Comparison of ENCODE assay signal across 8 cellular contexts in the genomic region with DNA sequence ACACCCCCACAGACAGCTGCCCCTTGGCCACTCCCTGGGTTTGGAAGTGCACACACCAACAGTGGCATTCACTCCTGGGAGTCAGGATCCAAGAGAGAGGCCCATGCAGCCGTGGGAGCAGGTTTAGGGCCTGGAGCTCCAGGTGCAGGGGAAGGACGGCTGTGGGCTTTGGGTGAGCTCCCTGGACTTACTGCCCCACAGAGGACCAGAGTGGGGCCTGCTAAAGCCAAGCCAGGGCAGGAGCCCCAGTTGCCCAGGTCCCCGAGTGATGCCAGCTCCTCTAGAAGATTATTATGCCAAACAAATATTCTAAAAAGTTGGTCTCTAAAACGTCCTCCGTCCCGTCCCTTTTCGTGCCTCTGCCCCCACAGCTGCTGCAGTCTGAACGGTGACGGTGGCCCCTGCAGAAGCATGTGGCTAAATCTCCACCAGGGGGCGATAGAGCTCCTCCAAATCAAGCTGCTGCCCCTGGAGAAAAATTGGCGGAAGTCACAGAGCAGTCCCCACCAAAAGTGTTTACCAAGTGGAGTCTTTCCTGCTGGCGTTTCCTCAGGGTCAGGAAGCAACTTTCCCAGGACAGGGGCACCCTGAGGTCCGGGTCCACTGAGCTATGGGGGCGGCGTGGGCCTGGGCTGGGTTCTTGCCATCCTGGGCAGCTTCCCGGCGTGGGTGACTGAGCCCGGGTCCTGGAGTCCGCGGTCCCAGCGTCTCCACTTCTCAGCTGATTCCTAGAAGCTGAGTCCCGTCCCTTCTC. TPM values are rescaled to one million over a fixed set of nuclear protein-coding genes. Genes with fewer than 3 reads are reported as not detected.
DNase-seq lines count a peak whose midpoint lies in the region; ATAC-seq lines count a peak whose summit lies in the region.

No MANE protein-coding gene starts in this region.

- H4K91ac ChIP-seq in mesenchymal stem cell (ENCODE audit: low read length): no peak overlapping the region

- no peak overlapping the region for H2BK15ac ChIP-seq in mesenchymal stem cell (ENCODE audit: low read depth, poor library complexity, severe bottlenecking)

- peak overlapping the region; percentile 71 for H3K4me3 Mint-ChIP-seq in activated CD4-positive, alpha-beta memory T cell treated with anti-CD3 and anti-CD28 coated beads for 36 hours

- no peak overlapping the region for H2AK5ac ChIP-seq in mesenchymal stem cell (ENCODE audit: low read length, severe bottlenecking)

- no peaks in the 10 kb centered on the region for H3K9me3 Mint-ChIP-seq in activated CD4-positive, alpha-beta memory T cell treated with anti-CD3 and anti-CD28 coated beads for 36 hours

- peak overlapping the region in 1 of 2 experiments; percentile 57 for H3K4ac ChIP-seq in mesenchymal stem cell (ENCODE audit: low read depth in 1 of 2, low read length in 2 of 2)

- H3K9ac ChIP-seq in mesenchymal stem cell (ENCODE audit: low read length): peak overlapping the region; percentile 85

- CTCF ChIA-PET in activated CD4-positive, alpha-beta memory T cell treated with anti-CD3 and anti-CD28 coated beads for 36 hours (lab: Charles Lee): interaction anchor here (0.6 to 9.1 kb wide), 69 partner anchors 9 to 1378 kb away, joined by 3 to 247 read pairs (median 5); partner anchors contain the start of genes CDR2L, GGA3, HID1 and MIF4GD

- H2BK120ac ChIP-seq in mesenchymal stem cell (ENCODE audit: low read depth, low read length): no peak overlapping the region

- H2BK5ac ChIP-seq in mesenchymal stem cell (ENCODE audit: low read depth, low read length, poor library complexity, severe bottlenecking): no peak overlapping the region

- peaks cover 12% of the 10 kb centered on the region for H3K36me3 Mint-ChIP-seq in activated CD4-positive, alpha-beta memory T cell treated with anti-CD3 and anti-CD28 coated beads for 36 hours

- intact Hi-C loops in activated CD4-positive, alpha-beta memory T cell treated with anti-CD3 and anti-CD28 coated beads for 36 hours (cut with micrococcal nuclease): loop anchor here (1.0 to 5.0 kb wide), 7 partner anchors 10 to 153 kb away; partner anchors contain the start of genes GGA3, JPT1, MRPS7 and NT5C

- H3K27ac Mint-ChIP-seq in activated CD4-positive, alpha-beta memory T cell treated with anti-CD3 and anti-CD28 coated beads for 36 hours: peak overlapping the region; percentile 64

- 32% methylated on average over 21 of the region's 22 CpGs for WGBS in mesenchymal stem cell

- peaks cover 30% of the 10 kb centered on the region for H3K4me1 Mint-ChIP-seq in activated CD4-positive, alpha-beta memory T cell treated with anti-CD3 and anti-CD28 coated beads for 36 hours (ENCODE audit: low read depth)

- peak overlapping the region; percentile 52 to 64 for H3K18ac ChIP-seq in mesenchymal stem cell (ENCODE audit: low read depth in 1 of 2, low read length in 2 of 2)

- no peak overlapping the region for H2BK12ac ChIP-seq in mesenchymal stem cell (ENCODE audit: low read length in 2 of 2)

- no peaks in the 10 kb centered on the region for H3K9me3 ChIP-seq in mesenchymal stem cell (ENCODE audit: control insufficient read depth, low read length)

- H3K4me2 ChIP-seq in mesenchymal stem cell (ENCODE audit: low read length, poor library complexity, severe bottlenecking): peak overlapping the region; percentile 33

- no peak overlapping the region for H2AFZ ChIP-seq in mesenchymal stem cell (ENCODE audit: low read depth, low read length)

- no peaks in the 10 kb centered on the region for H3K27me3 ChIP-seq in mesenchymal stem cell (ENCODE audit: control insufficient read depth in 1 of 2, insufficient read depth in 1 of 2, low read length in 2 of 2)

- H3K4me1 ChIP-seq in mesenchymal stem cell (ENCODE audit: control insufficient read depth, insufficient read depth, low read depth, low read length): peaks cover 23% of the 10 kb centered on the region

- DNase-seq in GM04503 (ENCODE audit: low read depth) (peak; percentile 43), HS-5 (ENCODE audit: low read depth) (peak; percentile 65), NCI-H82 treated with DMSO at 0.1 percent for 48 hours (lab: John Stamatoyannopoulos, UW; ENCODE audit: unreplicated experiment) (peak; percentile 73), mesenchymal stem cell (peak; percentile 86)
- peak; percentile 93 for DNase-seq in activated CD4-positive, alpha-beta memory T cell treated with anti-CD3 and anti-CD28 coated beads for 36 hours
- peak; percentile 90 for DNase-seq in effector CD4-positive, alpha-beta T cell
- DNase-seq in stimulated activated CD8-positive, alpha-beta memory T cell treated with anti-CD3 and anti-CD28 coated beads, Interleukin-12 subunit alpha, Interleukin-12 subunit beta, amount 100 ng/mL, for 1 hour (ENCODE audit: low read depth): peak; percentile 89

- peak overlapping the region; percentile 83 for H4K8ac ChIP-seq in mesenchymal stem cell (ENCODE audit: low read length)

- no peak overlapping the region for H3K14ac ChIP-seq in mesenchymal stem cell (ENCODE audit: low read length in 2 of 2)

- H3K27me3 Mint-ChIP-seq in activated CD4-positive, alpha-beta memory T cell treated with anti-CD3 and anti-CD28 coated beads for 36 hours: no peaks in the 10 kb centered on the region

- POLR2A ChIA-PET in activated CD4-positive, alpha-beta memory T cell treated with anti-CD3 and anti-CD28 coated beads for 36 hours (lab: Charles Lee): interaction anchor here (0.8 to 2.8 kb wide), 12 partner anchors 9 to 156 kb away, joined by 3 to 17 read pairs (median 4); partner anchors contain the start of genes GGA3, JPT1, MIF4GD and MRPS7

- no peak overlapping the region for H3K27ac ChIP-seq in mesenchymal stem cell (ENCODE audit: low read length, poor library complexity, severe bottlenecking)

- peak overlapping the region in 1 of 2 experiments; percentile 23 for H3K23ac ChIP-seq in mesenchymal stem cell (ENCODE audit: low read length in 2 of 2)

- peak overlapping the region in 1 of 2 experiments; percentile 85 for H3K4me3 ChIP-seq in mesenchymal stem cell (ENCODE audit: insufficient read depth in 1 of 2, low read depth in 1 of 2, low read length in 2 of 2)

- peaks cover 4 to 23% of the 10 kb centered on the region in 2 experiments for H3K36me3 ChIP-seq in mesenchymal stem cell (ENCODE audit: control insufficient read depth in 1 of 2, insufficient read depth in 2 of 2, low read depth in 1 of 2, low read length in 2 of 2)

- ATAC-seq in HG03095 (IDR thresholded peaks at IDR 0.05; ENCODE audit: unreplicated experiment): no peak

- H3K79me1 ChIP-seq in mesenchymal stem cell (replicated peaks; ENCODE audit: low read length, poor library complexity, severe bottlenecking): peaks cover 26% of the 10 kb centered on the region

RNA-seq across cellular contexts. Expression of gene ARMC7, which starts 4.2 kb away (rescaled TPM):
- total RNA-seq in activated CD4-positive, alpha-beta memory T cell treated with anti-CD3 and anti-CD28 coated beads for 36 hours: 1 to 10 TPM; 6.5 to 8.2 TPM
- polyA plus RNA-seq in mesenchymal stem cell (2013, experiment 1 of 2): 6.8 TPM
- 6.8 TPM for polyA plus RNA-seq in mesenchymal stem cell (2013, experiment 2 of 2)

RNA-seq across cellular contexts. Expression of gene NT5C, which starts 17.6 kb away (rescaled TPM):
- total RNA-seq in activated CD4-positive, alpha-beta memory T cell treated with anti-CD3 and anti-CD28 coated beads for 36 hours: 10 to 100 TPM; 65.2 to 70.8 TPM
- 52.5 TPM for polyA plus RNA-seq in mesenchymal stem cell (2013, experiment 1 of 2)
- 56.2 TPM for polyA plus RNA-seq in mesenchymal stem cell (2013, experiment 2 of 2)

RNA-seq across cellular contexts. Expression of gene SLC16A5, which starts 26.2 kb away (rescaled TPM):
- 1 to 10 TPM; 6.7 to 7.7 TPM for total RNA-seq in activated CD4-positive, alpha-beta memory T cell treated with anti-CD3 and anti-CD28 coated beads for 36 hours
- polyA plus RNA-seq in mesenchymal stem cell (2013, experiment 1 of 2): 12.9 TPM
- polyA plus RNA-seq in mesenchymal stem cell (2013, experiment 2 of 2): 12.0 TPM

RNA-seq across cellular contexts. Expression of gene JPT1, which starts 40.3 kb away (rescaled TPM):
- 100 to 1,000 TPM; 263 to 267 TPM for total RNA-seq in activated CD4-positive, alpha-beta memory T cell treated with anti-CD3 and anti-CD28 coated beads for 36 hours
- 284 TPM for polyA plus RNA-seq in mesenchymal stem cell (2013, experiment 1 of 2)
- 299 TPM for polyA plus RNA-seq in mesenchymal stem cell (2013, experiment 2 of 2)

Comparison
In these comparisons a context has a peak if more than half of its experiments do, and no peak if none do; other contexts are left out.
1. DNase-seq: peak in every context shown above with its lines; median percentile 93 in activated CD4-positive, alpha-beta memory T cell treated with anti-CD3 and anti-CD28 coated beads for 36 hours; 90 in effector CD4-positive, alpha-beta T cell; 89 in stimulated activated CD8-positive, alpha-beta memory T cell treated with anti-CD3 and anti-CD28 coated beads, Interleukin-12 subunit alpha, Interleukin-12 subunit beta, amount 100 ng/mL, for 1 hour; 86 in mesenchymal stem cell; 73 in NCI-H82 treated with DMSO at 0.1 percent for 48 hours; 65 in HS-5; 43 in GM04503.